Comparison of ENCODE assay signal across 10 cellular contexts in genomic region chr6:170266061-170266825, GRCh38. TPM values are rescaled to one million over a fixed set of nuclear protein-coding genes. Genes with fewer than 3 reads are reported as not detected.
DNase-seq lines count a peak whose midpoint lies in the region; ATAC-seq and TF ChIP-seq lines count a peak whose summit lies in the region.
"Had no signal": no experiment of that assay in that cellular context is flagged by ENCODE, and none has a peak within 500 bp of the region (broad histone marks: within the 10 kb centered on the region; RNA-seq: fewer than 3 reads in every experiment).

No MANE protein-coding gene starts in this region.

- intact Hi-C loops in left colon (cut with DNase I, micrococcal nuclease): no loop called here

- H3K9me3 Mint-ChIP-seq in WTC11: no peaks in the 10 kb centered on the region
- H3K9me3 Mint-ChIP-seq in CD8-positive, alpha-beta memory T cell: no peaks in the 10 kb centered on the region
- H3K9me3 Mint-ChIP-seq: stimulated activated naive CD8-positive, alpha-beta T cell treated with anti-CD3 and anti-CD28 coated beads, Interleukin-15, Interleukin-2, amounts not matched to agents 100 ng/mL and 50 ng/mL, for 24 hours; T-helper 1 cell treated with Interleukin-12 subunit alpha and Interleukin-12 subunit beta and Interleukin-4 antibody, amounts not matched to agents 30 μg/mL and 1 μg/mL, for 36 hours had no signal

- peak overlapping the region; percentile 68 for H3K4me2 ChIP-seq in skeletal muscle satellite cell (ENCODE audit: low read length)

- no peaks in the 10 kb centered on the region for H3K27me3 Mint-ChIP-seq in WTC11 (ENCODE audit: low read depth)
- H3K27me3 Mint-ChIP-seq in CD8-positive, alpha-beta memory T cell: peaks cover 14 to 21% of the 10 kb centered on the region in 2 donors
- H3K27me3 Mint-ChIP-seq: stimulated activated naive CD8-positive, alpha-beta T cell treated with anti-CD3 and anti-CD28 coated beads, Interleukin-15, Interleukin-2, amounts not matched to agents 100 ng/mL and 50 ng/mL, for 24 hours had no signal

- POLR2A ChIA-PET in WTC11 (lab: Charles Lee): interaction anchor here (0.6 kb wide), 1 partner anchor 187 kb away, joined by 3 read pairs; no protein-coding TSS in a partner anchor
- POLR2A ChIA-PET in CD8-positive, alpha-beta memory T cell (lab: Charles Lee): no interaction called here

- H3K27ac Mint-ChIP-seq in WTC11: no peak overlapping the region; the same call in 1 of the 2 replicates
- no peak overlapping the region for H3K27ac Mint-ChIP-seq in CD8-positive, alpha-beta memory T cell
- H3K27ac Mint-ChIP-seq: stimulated activated naive CD8-positive, alpha-beta T cell treated with anti-CD3 and anti-CD28 coated beads, Interleukin-15, Interleukin-2, amounts not matched to agents 100 ng/mL and 50 ng/mL, for 24 hours; T-helper 1 cell treated with Interleukin-12 subunit alpha and Interleukin-12 subunit beta and Interleukin-4 antibody, amounts not matched to agents 30 μg/mL and 1 μg/mL, for 36 hours had no signal

- no peaks in the 10 kb centered on the region for H3K36me3 ChIP-seq in skeletal muscle satellite cell (ENCODE audit: insufficient read depth, low read length)
- no peaks in the 10 kb centered on the region for H3K36me3 ChIP-seq in CD8-positive, alpha-beta memory T cell (ENCODE audit: insufficient read depth, low read length)

- peaks cover 10% of the 10 kb centered on the region for H3K27me3 ChIP-seq in skeletal muscle satellite cell (ENCODE audit: control insufficient read depth, insufficient read depth, low read length)
- no peaks in the 10 kb centered on the region for H3K27me3 ChIP-seq in CD8-positive, alpha-beta memory T cell (ENCODE audit: insufficient read depth, low read length, poor library complexity, severe bottlenecking)

- peak overlapping the region; percentile 56 for H3K4me3 ChIP-seq in skeletal muscle satellite cell (ENCODE audit: low read length)
- H3K4me3 ChIP-seq in CD8-positive, alpha-beta memory T cell (ENCODE audit: low read length): no peak overlapping the region
- H3K4me3 ChIP-seq: coronary artery had no signal

- H3K9ac ChIP-seq in skeletal muscle satellite cell (ENCODE audit: low read depth, low read length): no peak overlapping the region

- no peak overlapping the region for H3K27ac ChIP-seq in CD8-positive, alpha-beta memory T cell (ENCODE audit: low read depth, low read length)
- H3K27ac ChIP-seq: coronary artery had no signal

- H3K9me3 ChIP-seq in skeletal muscle satellite cell (replicated peaks; ENCODE audit: low read length): no peaks in the 10 kb centered on the region
- H3K9me3 ChIP-seq in CD8-positive, alpha-beta memory T cell (ENCODE audit: low read length): no peaks in the 10 kb centered on the region

- H3K36me3 Mint-ChIP-seq in WTC11: no peaks in the 10 kb centered on the region
- H3K36me3 Mint-ChIP-seq in CD8-positive, alpha-beta memory T cell: no peaks in the 10 kb centered on the region

- peaks cover 19% of the 10 kb centered on the region for H3K4me1 Mint-ChIP-seq in WTC11
- peaks cover 1 to 4% (median 3%) of the 10 kb centered on the region in 3 donors for H3K4me1 Mint-ChIP-seq in CD8-positive, alpha-beta memory T cell

- no peak overlapping the region for H3K4me3 Mint-ChIP-seq in WTC11
- no peak overlapping the region for H3K4me3 Mint-ChIP-seq in CD8-positive, alpha-beta memory T cell
- H3K4me3 Mint-ChIP-seq: stimulated activated naive CD8-positive, alpha-beta T cell treated with anti-CD3 and anti-CD28 coated beads, Interleukin-15, Interleukin-2, amounts not matched to agents 100 ng/mL and 50 ng/mL, for 24 hours; T-helper 1 cell treated with Interleukin-12 subunit alpha and Interleukin-12 subunit beta and Interleukin-4 antibody, amounts not matched to agents 30 μg/mL and 1 μg/mL, for 36 hours had no signal

- CTCF ChIA-PET in WTC11 (lab: Charles Lee): interaction anchor here (0.7 kb wide), 1 partner anchor 43 kb away, joined by 3 read pairs; no protein-coding TSS in a partner anchor
- CTCF ChIA-PET in CD8-positive, alpha-beta memory T cell (lab: Charles Lee): no interaction called here

- peaks cover 24% of the 10 kb centered on the region for H3K4me1 ChIP-seq in skeletal muscle satellite cell (ENCODE audit: control insufficient read depth, insufficient read depth, low read length)
- peaks cover 3% of the 10 kb centered on the region for H3K4me1 ChIP-seq in CD8-positive, alpha-beta memory T cell (ENCODE audit: insufficient read depth, low read length)

- ATAC-seq in WTC11: no peak
- peak; percentile 50 for ATAC-seq in left colon

- DNase-seq in NCI-H2171 treated with DMSO at 0.1 percent for 48 hours (lab: John Stamatoyannopoulos, UW): peak; percentile 78
- no peak for DNase-seq in WTC11 (ENCODE audit: low spot score)
- peak; percentile 57 to 58 for DNase-seq in left colon
- DNase-seq in SW 1271 (lab: John Stamatoyannopoulos, UW): no peak
- no peak for DNase-seq in AG08396 (ENCODE audit: low spot score)
- DNase-seq in CD8-positive, alpha-beta memory T cell: no peak

- TF ChIP-seq CTCF in WTC11 (IDR thresholded peaks at IDR 0.05): no peak

TF ChIP-seq in WTC11, 78 proteins besides CTCF, POLR2A, EP300 and RAD21:
- TF ChIP-seq ZNF423 (CRISPR knock-in tag; IDR thresholded peaks at IDR 0.05): no peak
- peak; percentile 59; the same call in 1 of the 2 replicates for TF ChIP-seq PRDM15 (CRISPR knock-in tag; IDR thresholded peaks at IDR 0.05)
- no peak for TF ChIP-seq ZMAT4 (CRISPR knock-in tag; IDR thresholded peaks at IDR 0.05)

RNA-seq across cellular contexts. Expression of gene DLL1, which starts 24.6 kb away (rescaled TPM):
- 20.6 to 25.3 TPM (median 20.7 TPM) in 3 replicates for total RNA-seq in WTC11 (2021)
- 10 to 100 TPM; 26.6 to 27.8 TPM for total RNA-seq in left colon
- 0.25 and 1.3 TPM in 2 replicates for total RNA-seq in skeletal muscle satellite cell (2012; rRNA removed)
- total RNA-seq in CD8-positive, alpha-beta memory T cell: under 1 TPM; 0.79 to 0.86 TPM
- 0.49 TPM for polyA plus RNA-seq in CD8-positive, alpha-beta memory T cell

RNA-seq across cellular contexts. Expression of gene FAM120B, which starts 40.3 kb away (rescaled TPM):
- total RNA-seq in WTC11 (2021) (15.2 to 16.8 TPM (median 15.2 TPM) in 3 replicates), left colon (10 to 100 TPM; 30.3 to 31.1 TPM)
- total RNA-seq in skeletal muscle satellite cell (2012; rRNA removed): 13.2 and 13.3 TPM in 2 replicates
- 10 to 100 TPM; 19.1 to 20.9 TPM for total RNA-seq in CD8-positive, alpha-beta memory T cell
- polyA plus RNA-seq in CD8-positive, alpha-beta memory T cell: 29.8 TPM

Comparison
In these comparisons a context has a peak if more than half of its experiments do, and no peak if none do; other contexts are left out.
1. DNase-seq: peak in NCI-H2171 treated with DMSO at 0.1 percent for 48 hours (single experiment) and left colon (2 of 2); none in WTC11 (single experiment), SW 1271 (0 of 2), AG08396 (single experiment) and CD8-positive, alpha-beta memory T cell (0 of 5).
2. RNA of gene DLL1, which starts 24.6 kb away (total RNA-seq): 26.6 to 27.8 TPM in left colon and 20.6 to 25.3 TPM in WTC11; 0.79 to 0.86 TPM in CD8-positive, alpha-beta memory T cell; every median in the first group is over 10 times any median in the second.